In genomic region chr6:6925391-6926164, GRCh38 we compare ENCODE assay signal across 25 cellular contexts.
A peak's percentile ranks its signal among the peaks of the same experiment; 100 is the strongest.
DNase-seq lines count a peak whose midpoint lies in the region; ATAC-seq and TF ChIP-seq lines count a peak whose summit lies in the region.
"Had no signal": no experiment of that assay in that cellular context is flagged by ENCODE, and none has a peak within 500 bp of the region (broad histone marks: within the 10 kb centered on the region; RNA-seq: fewer than 3 reads in every experiment).

No MANE protein-coding gene starts in this region.

- H3K4me1 ChIP-seq in foreskin keratinocyte (no peaks in the 10 kb centered on the region), psoas muscle (peaks cover 41% of the 10 kb centered on the region)
- H3K4me1 ChIP-seq: HAP-1 had no signal

- ATAC-seq in foreskin keratinocyte, result peak; percentile 28
- peak; percentile 78 to 86 (median 82) for ATAC-seq in psoas muscle
- no peak for ATAC-seq in HG03378 (IDR thresholded peaks at IDR 0.05; ENCODE audit: unreplicated experiment)
- ATAC-seq in GM19324 (IDR thresholded peaks at IDR 0.05; ENCODE audit: low FRiP score, unreplicated experiment), result no peak
- no peak for ATAC-seq in HG03432 (IDR thresholded peaks at IDR 0.05; ENCODE audit: unreplicated experiment)
- ATAC-seq in GM18517 (IDR thresholded peaks at IDR 0.05; ENCODE audit: unreplicated experiment), result no peak
- ATAC-seq: gastroesophageal sphincter; left ventricle myocardium superior; stimulated activated memory B cell treated with anti-CD40 and anti-IgM and Interleukin-4, amounts not matched to agents 10 μg/mL and 1 μg/mL and 100 μg/mL, for 72 hours had no signal

- H3K36me3 ChIP-seq in psoas muscle (ENCODE audit: insufficient read depth in 1 of 2, low read depth in 1 of 2), result no peaks in the 10 kb centered on the region
- H3K36me3 ChIP-seq: BLaER1 treated with 17β-estradiol and CSF1 and Interleukin-3, amounts not matched to agents 10 nM and 100 nM; gastroesophageal sphincter; HAP-1; right atrium auricular region had no signal

- peak overlapping the region; percentile 2 for H3K4me3 ChIP-seq in psoas muscle
- H3K4me3 ChIP-seq: BLaER1 treated with 17β-estradiol and CSF1 and Interleukin-3, amounts not matched to agents 10 nM and 100 nM; gastroesophageal sphincter; HAP-1; right atrium auricular region had no signal

- peak; percentile 50 for DNase-seq in EL
- peak; percentile 18 for DNase-seq in astrocyte of the hippocampus (ENCODE audit: low read depth, low spot score)
- DNase-seq in foreskin keratinocyte, result peak in 1 of 2 donors; percentile 35
- DNase-seq in psoas muscle, result peak; percentile 75 to 90
- DNase-seq: activated CD4-positive, alpha-beta T cell treated with anti-CD3 and anti-CD28 coated beads for 48 hours; activated gamma-delta T cell; activated T-cell treated with anti-CD3 and anti-CD28 coated beads, Interleukin-2, amount 50 U/mL, for 24 hours; GDM1; left ventricle myocardium superior; NCI-H1436; NCI-H2081 treated with DMSO at 0.1 percent for 48 hours; NCI-H226; SK-N-SH; stimulated activated CD4-positive, alpha-beta T cell treated with anti-CD3 and anti-CD28 coated beads, Interleukin-4, amount 100 ng/mL, for 24 hours had no signal

- H3K9me3 ChIP-seq in psoas muscle, result no peaks in the 10 kb centered on the region
- H3K9me3 ChIP-seq: gastroesophageal sphincter, HAP-1, right atrium auricular region, SK-N-SH had no signal

- 32 to 45% (median 35%) methylated on average over 10 of the region's 10 CpGs for WGBS in psoas muscle, 3 donors

- intact Hi-C loops in psoas muscle (cut with DNase I), result loop anchor here (2.0 to 10.0 kb wide), 8 partner anchors 33 to 309 kb away; no protein-coding TSS in a partner anchor

- H3K27me3 ChIP-seq in foreskin keratinocyte (no peaks in the 10 kb centered on the region), psoas muscle (ENCODE audit: insufficient read depth in 3 of 3, low read length in 2 of 3) (no peaks in the 10 kb centered on the region)
- H3K27me3 ChIP-seq: BLaER1 treated with 17β-estradiol and CSF1 and Interleukin-3, amounts not matched to agents 10 nM and 100 nM; gastroesophageal sphincter; right atrium auricular region had no signal

- no peak for TF ChIP-seq CTCF in foreskin keratinocyte (conservative IDR thresholded peaks at IDR 0.05)
- TF ChIP-seq CTCF in psoas muscle (IDR thresholded peaks at IDR 0.05), result no peak

- H3K27ac ChIP-seq in foreskin keratinocyte, result no peak overlapping the region
- H3K27ac ChIP-seq in psoas muscle, result peak overlapping the region; percentile 93
- H3K27ac ChIP-seq: BLaER1 treated with 17β-estradiol and CSF1 and Interleukin-3, amounts not matched to agents 10 nM and 100 nM; epithelial cell of prostate; gastroesophageal sphincter; KMS-11; right atrium auricular region had no signal

Comparison
In these comparisons a context has a peak if more than half of its experiments do, and no peak if none do; other contexts are left out.
1. ATAC-seq: peak in foreskin keratinocyte (single experiment) and psoas muscle (4 of 4); none in HG03378 (single experiment), GM19324 (single experiment), HG03432 (single experiment) and GM18517 (single experiment).